Comparison of ENCODE assay signal across 1 cellular context in the genomic region with DNA sequence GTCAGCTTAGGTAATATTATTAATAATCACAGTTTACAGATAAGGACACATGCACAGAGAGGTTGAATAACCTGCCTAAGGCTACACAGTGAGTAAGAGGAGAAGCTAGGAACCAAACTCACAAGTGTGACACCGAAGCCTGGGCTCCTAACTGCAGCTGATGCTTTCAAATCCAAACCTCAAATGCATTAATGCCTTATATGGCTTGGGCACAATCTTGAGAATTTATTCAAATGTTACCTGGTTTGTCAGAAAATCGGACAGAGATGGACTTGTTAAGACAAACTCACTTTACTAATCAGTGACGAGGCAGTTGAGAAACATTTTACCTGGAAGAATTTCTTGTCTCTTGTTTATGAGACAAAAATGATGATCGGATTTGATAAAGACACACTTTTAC.
TF ChIP-seq lines count a peak whose summit lies in the region.

No MANE protein-coding gene starts in this region.

TF ChIP-seq in IMR-90, 13 proteins besides CTCF, POLR2A, EP300 and RAD21 (continued from another document):
- TF ChIP-seq, protein P1, sequence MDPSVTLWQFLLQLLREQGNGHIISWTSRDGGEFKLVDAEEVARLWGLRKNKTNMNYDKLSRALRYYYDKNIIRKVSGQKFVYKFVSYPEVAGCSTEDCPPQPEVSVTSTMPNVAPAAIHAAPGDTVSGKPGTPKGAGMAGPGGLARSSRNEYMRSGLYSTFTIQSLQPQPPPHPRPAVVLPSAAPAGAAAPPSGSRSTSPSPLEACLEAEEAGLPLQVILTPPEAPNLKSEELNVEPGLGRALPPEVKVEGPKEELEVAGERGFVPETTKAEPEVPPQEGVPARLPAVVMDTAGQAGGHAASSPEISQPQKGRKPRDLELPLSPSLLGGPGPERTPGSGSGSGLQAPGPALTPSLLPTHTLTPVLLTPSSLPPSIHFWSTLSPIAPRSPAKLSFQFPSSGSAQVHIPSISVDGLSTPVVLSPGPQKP (IDR thresholded peaks at IDR 0.05; ENCODE audit: borderline replicate concordance, low read depth, low read length): no peak
- TF ChIP-seq CEBPB (IDR thresholded peaks at IDR 0.05; ENCODE audit: low read depth, low read length) (no peak), MAZ (IDR thresholded peaks at IDR 0.05; ENCODE audit: borderline replicate concordance, low read depth, low read length) (no peak), CHD1 (IDR thresholded peaks at IDR 0.05; ENCODE audit: low read depth, low read length) (no peak)
